In the genomic region with DNA sequence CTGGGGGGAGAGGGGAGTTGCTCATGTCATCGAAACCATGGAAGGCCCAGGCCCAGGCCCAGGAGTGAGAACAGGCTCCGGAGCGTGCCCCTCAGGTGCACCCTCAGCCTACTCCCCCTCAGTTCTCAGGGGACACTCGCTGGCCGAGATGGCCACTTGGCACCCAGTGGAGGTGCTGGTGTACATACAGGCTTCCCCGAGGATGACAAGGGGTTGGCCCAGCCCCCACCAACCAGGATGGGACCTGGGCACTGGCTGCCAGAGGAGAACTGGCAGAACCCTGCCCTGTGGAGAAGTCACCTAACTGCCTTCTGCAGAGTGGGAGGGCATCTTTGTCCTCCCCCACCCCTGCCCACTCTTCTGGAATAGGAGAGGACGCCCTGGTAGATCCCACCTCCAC, we compare ENCODE assay signal across 17 cellular contexts. TPM values are rescaled to one million over a fixed set of nuclear protein-coding genes. Genes with fewer than 3 reads are reported as not detected.
DNase-seq lines count a peak whose midpoint lies in the region; ATAC-seq and TF ChIP-seq lines count a peak whose summit lies in the region.
"Had no signal": no experiment of that assay in that cellular context is flagged by ENCODE, and none has a peak within 500 bp of the region (broad histone marks: within the 10 kb centered on the region; RNA-seq: fewer than 3 reads in every experiment).

No MANE protein-coding gene starts in this region.

- no peak for ATAC-seq in SK-N-SH treated with all-trans-retinoic acid at 6 μM for 48 hours
- ATAC-seq in effector memory CD8-positive, alpha-beta T cell (replicated peaks) = no peak
- ATAC-seq in CD4-positive, alpha-beta T cell (ENCODE audit: poor library complexity) = no peak

- H4K20me1 ChIP-seq in SK-N-SH (ENCODE audit: insufficient read depth) = no peaks in the 10 kb centered on the region
- H4K20me1 ChIP-seq in KMS-11 (ENCODE audit: insufficient read depth) = no peaks in the 10 kb centered on the region

- no peak for TF ChIP-seq RAD21 in SK-N-SH (IDR thresholded peaks at IDR 0.05; ENCODE audit: low read length)

- POLR2A ChIA-PET in SK-N-SH (lab: Yijun Ruan, JAX) = no interaction called here
- POLR2A ChIA-PET in CD4-positive, alpha-beta T cell (lab: Charles Lee) = interaction anchor here (0.9 kb wide), 1 partner anchor 201 kb away, joined by 3 read pairs; a partner anchor contains a TSS

- H3K79me2 ChIP-seq in SK-N-SH (ENCODE audit: insufficient read depth) (no peaks in the 10 kb centered on the region), KMS-11 (ENCODE audit: insufficient read depth, low read depth) (no peaks in the 10 kb centered on the region)

- H3K27me3 Mint-ChIP-seq in effector memory CD8-positive, alpha-beta T cell = peaks cover 59 to 84% of the 10 kb centered on the region in 2 donors
- H3K27me3 Mint-ChIP-seq in CD4-positive, alpha-beta T cell = peaks cover 78% of the 10 kb centered on the region
- peaks cover 40% of the 10 kb centered on the region for H3K27me3 Mint-ChIP-seq in HFFc6 (ENCODE audit: insufficient read depth)

- no peaks in the 10 kb centered on the region for H3K9me3 Mint-ChIP-seq in effector memory CD8-positive, alpha-beta T cell
- no peaks in the 10 kb centered on the region for H3K9me3 Mint-ChIP-seq in CD4-positive, alpha-beta T cell
- no peaks in the 10 kb centered on the region for H3K9me3 Mint-ChIP-seq in HFFc6

- no peaks in the 10 kb centered on the region for H3K9me2 ChIP-seq in SK-N-SH

- H3K36me3 ChIP-seq in SK-N-SH (replicated peaks in 1 of 2; ENCODE audit: control insufficient read depth in 1 of 2, insufficient read depth in 2 of 2, low read length in 1 of 2) = no peaks in the 10 kb centered on the region
- H3K36me3 ChIP-seq in KMS-11 (ENCODE audit: insufficient read depth) = no peaks in the 10 kb centered on the region

- H3K4me3 ChIP-seq in SK-N-SH (ENCODE audit: low read depth in 2 of 2, low read length in 1 of 2) (no peak overlapping the region), KMS-11 (IDR thresholded peaks at IDR 0.05; ENCODE audit: insufficient read depth, low read depth, low read length) (no peak overlapping the region)
- H3K4me3 ChIP-seq: GM23248 had no signal

- DNase-seq in SK-N-SH (peak; percentile 14), GM10266 (ENCODE audit: extremely low spot score) (peak; percentile 20), islet precursor cell (peak; percentile 35), HFFc6 (no peak)
- no peak for DNase-seq in effector memory CD8-positive, alpha-beta T cell
- no peak for DNase-seq in CD4-positive, alpha-beta T cell
- DNase-seq: Caco-2; CD8-positive, alpha-beta memory T cell; DND-41; GDM1; GM23248; H7 had no signal

- H3K4me2 ChIP-seq in SK-N-SH = no peak overlapping the region
- H3K4me2 ChIP-seq in KMS-11 = peak overlapping the region; percentile 34; the same call in 1 of the 2 replicates

- H3K9me3 ChIP-seq in SK-N-SH = no peaks in the 10 kb centered on the region
- H3K9me3 ChIP-seq in CD4-positive, alpha-beta T cell (ENCODE audit: control insufficient read depth, low read length) = no peaks in the 10 kb centered on the region
- H3K9me3 ChIP-seq: Caco-2 had no signal

- peaks cover 7% of the 10 kb centered on the region for H3K36me3 Mint-ChIP-seq in effector memory CD8-positive, alpha-beta T cell (ENCODE audit: insufficient read depth)
- H3K36me3 Mint-ChIP-seq in CD4-positive, alpha-beta T cell (ENCODE audit: low read depth) = no peaks in the 10 kb centered on the region
- peaks cover 5% of the 10 kb centered on the region; the same call in 1 of the 2 replicates for H3K36me3 Mint-ChIP-seq in HFFc6 (ENCODE audit: low read depth)
- H3K36me3 Mint-ChIP-seq: CD8-positive, alpha-beta memory T cell had no signal

- intact Hi-C loops in CD4-positive, alpha-beta T cell (cut with DNase I, micrococcal nuclease) = loop anchor here in 1 of 2 experiments (2.0 kb wide), 1 partner anchor 454 kb away; no protein-coding TSS in a partner anchor

- 29% methylated on average over 6 of the region's 7 CpGs for WGBS in SK-N-SH (ENCODE audit: low lambda C conversion rate)

- peaks cover 71% of the 10 kb centered on the region for H3K27me3 ChIP-seq in SK-N-SH (ENCODE audit: insufficient read depth)
- no peaks in the 10 kb centered on the region for H3K27me3 ChIP-seq in KMS-11 (ENCODE audit: insufficient read depth, low read depth)
- peaks cover 58% of the 10 kb centered on the region for H3K27me3 ChIP-seq in CD4-positive, alpha-beta T cell (ENCODE audit: control insufficient read depth, insufficient read depth, low read length)

- TF ChIP-seq CTCF in SK-N-SH (IDR thresholded peaks at IDR 0.05) = no peak
- no peak for TF ChIP-seq CTCF in GM10266 (IDR thresholded peaks at IDR 0.05; ENCODE audit: control insufficient read depth, insufficient read depth, low read depth, missing control alignments)
- TF ChIP-seq CTCF in KMS-11 (conservative IDR thresholded peaks at IDR 0.05; ENCODE audit: low read depth, low read length) = no peak
- no peak for TF ChIP-seq CTCF in CD4-positive, alpha-beta T cell (IDR thresholded peaks at IDR 0.05)
- TF ChIP-seq CTCF in HFFc6 (IDR thresholded peaks at IDR 0.05) = no peak

- peak overlapping the region in 1 of 2 donors; percentile 65 for H3K4me3 Mint-ChIP-seq in effector memory CD8-positive, alpha-beta T cell
- H3K4me3 Mint-ChIP-seq in CD4-positive, alpha-beta T cell = no peak overlapping the region
- no peak overlapping the region for H3K4me3 Mint-ChIP-seq in HFFc6

- peaks cover 0 to 9% of the 10 kb centered on the region in 2 donors for H3K4me1 Mint-ChIP-seq in effector memory CD8-positive, alpha-beta T cell (ENCODE audit: low read depth in 2 of 2)
- peaks cover 30% of the 10 kb centered on the region for H3K4me1 Mint-ChIP-seq in CD4-positive, alpha-beta T cell (ENCODE audit: low read depth)
- peaks cover 21% of the 10 kb centered on the region for H3K4me1 Mint-ChIP-seq in HFFc6 (ENCODE audit: low read depth)

- no peak for TF ChIP-seq EP300 in SK-N-SH (IDR thresholded peaks at IDR 0.05; ENCODE audit: borderline replicate concordance in 1 of 2, low read depth in 1 of 2, low read length in 1 of 2)

- H3K9ac ChIP-seq in SK-N-SH = no peak overlapping the region
- H3K9ac ChIP-seq in KMS-11 = no peak overlapping the region
- H3K9ac ChIP-seq: GM23248 had no signal

- no peak overlapping the region for H3K27ac ChIP-seq in SK-N-SH (ENCODE audit: low read depth in 2 of 2, low read length in 1 of 2)
- no peak overlapping the region for H3K27ac ChIP-seq in KMS-11
- no peak overlapping the region for H3K27ac ChIP-seq in CD4-positive, alpha-beta T cell (ENCODE audit: low read depth, low read length)
- H3K27ac ChIP-seq: 22Rv1, GM23248 had no signal

- H2AFZ ChIP-seq in SK-N-SH (ENCODE audit: low read depth) (no peak overlapping the region), KMS-11 (ENCODE audit: low read depth) (no peak overlapping the region)
- H2AFZ ChIP-seq: GM23248 had no signal

- H3K27ac Mint-ChIP-seq in effector memory CD8-positive, alpha-beta T cell = no peak overlapping the region
- H3K27ac Mint-ChIP-seq in CD4-positive, alpha-beta T cell = no peak overlapping the region
- no peak overlapping the region for H3K27ac Mint-ChIP-seq in HFFc6
- H3K27ac Mint-ChIP-seq: CD14-positive monocyte had no signal

- CTCF ChIA-PET in SK-N-SH (lab: Yijun Ruan, JAX) = interaction anchor here (0.8 to 15.0 kb wide), 39 partner anchors 12 to 710 kb away, joined by 3 to 336 read pairs (median 5); a partner anchor contains a TSS
- CTCF ChIA-PET in CD4-positive, alpha-beta T cell (lab: Charles Lee) = interaction anchor here (1.0 to 6.7 kb wide), 7 partner anchors 20 to 644 kb away, joined by 3 to 72 read pairs (median 6); no protein-coding TSS in a partner anchor

- H3F3A ChIP-seq in SK-N-SH (replicated peaks; ENCODE audit: insufficient read depth) = no peaks in the 10 kb centered on the region

- H3K4me1 ChIP-seq in SK-N-SH (ENCODE audit: control insufficient read depth in 1 of 2, insufficient read depth in 2 of 2, low read depth in 1 of 2, low read length in 1 of 2) = peaks cover 0 to 4% of the 10 kb centered on the region in 2 experiments; a peak in 2 of 4 replicates
- peaks cover 26% of the 10 kb centered on the region for H3K4me1 ChIP-seq in KMS-11 (ENCODE audit: low read depth, poor library complexity, severe bottlenecking)

TF ChIP-seq in SK-N-SH, 30 proteins besides CTCF, POLR2A, EP300 and RAD21 (continues in another document):
- TF ChIP-seq TCF12 (IDR thresholded peaks at IDR 0.05) = no peak

TF ChIP-seq in SK-N-SH treated with all-trans-retinoic acid at 6 μM for 48 hours, 23 proteins besides CTCF, POLR2A, EP300 and RAD21 (continues in another document):
- TF ChIP-seq, protein P1, sequence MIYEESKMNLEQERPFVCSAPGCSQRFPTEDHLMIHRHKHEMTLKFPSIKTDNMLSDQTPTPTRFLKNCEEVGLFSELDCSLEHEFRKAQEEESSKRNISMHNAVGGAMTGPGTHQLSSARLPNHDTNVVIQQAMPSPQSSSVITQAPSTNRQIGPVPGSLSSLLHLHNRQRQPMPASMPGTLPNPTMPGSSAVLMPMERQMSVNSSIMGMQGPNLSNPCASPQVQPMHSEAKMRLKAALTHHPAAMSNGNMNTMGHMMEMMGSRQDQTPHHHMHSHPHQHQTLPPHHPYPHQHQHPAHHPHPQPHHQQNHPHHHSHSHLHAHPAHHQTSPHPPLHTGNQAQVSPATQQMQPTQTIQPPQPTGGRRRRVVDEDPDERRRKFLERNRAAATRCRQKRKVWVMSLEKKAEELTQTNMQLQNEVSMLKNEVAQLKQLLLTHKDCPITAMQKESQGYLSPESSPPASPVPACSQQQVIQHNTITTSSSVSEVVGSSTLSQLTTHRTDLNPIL (CRISPR knock-in tag; IDR thresholded peaks at IDR 0.05; ENCODE audit: low read depth) = no peak
- TF ChIP-seq ZNF565 (CRISPR knock-in tag; conservative IDR thresholded peaks at IDR 0.05; ENCODE audit: low read depth) = no peak

RNA-seq across cellular contexts. Expression of a gene that starts 9.5 kb away (rescaled TPM):
- polyA plus RNA-seq in SK-N-SH (2012; rRNA removed) = not detected in 2 replicates
- polyA plus RNA-seq in SK-N-SH (2012; cell fraction: cytosol; rRNA removed) = not detected in 2 replicates
- not detected in 2 replicates for polyA plus RNA-seq in SK-N-SH (2012; cell fraction: nucleus; rRNA removed)
- not detected for total RNA-seq in CD4-positive, alpha-beta T cell
- total RNA-seq in HFFc6 (2021; fragmentation: NEBNext Ultra II Directional; extraction: Animal tissue kit (Norgen Biotek cat#: 25700)) = under 1 TPM in 4 of 6 experiments, not detected in 2; 0.32 to 0.63 (median 0.44) TPM
- total RNA-seq: Caco-2; CD8-positive, alpha-beta memory T cell; GM23248 had no signal
- polyA plus RNA-seq: BJ; CD14-positive monocyte; CD8-positive, alpha-beta memory T cell; GM23248 had no signal

Comparison
In these comparisons a context has a peak if more than half of its experiments do, and no peak if none do; other contexts are left out.
1. DNase-seq: peak in SK-N-SH (single experiment), GM10266 (single experiment) and islet precursor cell (single experiment); none in effector memory CD8-positive, alpha-beta T cell (0 of 3), CD4-positive, alpha-beta T cell (0 of 10) and HFFc6 (single experiment).